ENCODE assay signal across 1 cellular context in genomic region chr5:133959643-133960042, GRCh38.
TF ChIP-seq lines count a peak whose summit lies in the region.

No MANE protein-coding gene starts in this region.

TF ChIP-seq in WTC11, 78 proteins besides CTCF, POLR2A, EP300 and RAD21 (continued from another document):
- no peak for TF ChIP-seq PRDM15 (CRISPR knock-in tag; IDR thresholded peaks at IDR 0.05)
- no peak for TF ChIP-seq NR3C1 (CRISPR knock-in tag; conservative IDR thresholded peaks at IDR 0.05; ENCODE audit: low read depth)
- no peak for TF ChIP-seq GTF2I (CRISPR knock-in tag; conservative IDR thresholded peaks at IDR 0.05)
- no peak for TF ChIP-seq PREB (CRISPR knock-in tag; IDR thresholded peaks at IDR 0.05; ENCODE audit: borderline replicate concordance)
- TF ChIP-seq GRHL2 (CRISPR knock-in tag; IDR thresholded peaks at IDR 0.05; ENCODE audit: insufficient replicate concordance, severe bottlenecking) = no peak
- TF ChIP-seq GABPB1 (CRISPR knock-in tag; IDR thresholded peaks at IDR 0.05) = no peak
- TF ChIP-seq ZNF396 (CRISPR knock-in tag; IDR thresholded peaks at IDR 0.05; ENCODE audit: borderline replicate concordance) = no peak
- TF ChIP-seq ZNF263 (CRISPR knock-in tag; IDR thresholded peaks at IDR 0.05; ENCODE audit: low read depth) = no peak
